ENCODE assay signal across 1 cellular context in genomic region chr11:119421941-119422504, GRCh38.
TF ChIP-seq lines count a peak whose summit lies in the region.

No MANE protein-coding gene starts in this region.

TF ChIP-seq in GM23338, 12 proteins besides CTCF, POLR2A, EP300 and RAD21 (continued from another document):
- TF ChIP-seq, protein P1, sequence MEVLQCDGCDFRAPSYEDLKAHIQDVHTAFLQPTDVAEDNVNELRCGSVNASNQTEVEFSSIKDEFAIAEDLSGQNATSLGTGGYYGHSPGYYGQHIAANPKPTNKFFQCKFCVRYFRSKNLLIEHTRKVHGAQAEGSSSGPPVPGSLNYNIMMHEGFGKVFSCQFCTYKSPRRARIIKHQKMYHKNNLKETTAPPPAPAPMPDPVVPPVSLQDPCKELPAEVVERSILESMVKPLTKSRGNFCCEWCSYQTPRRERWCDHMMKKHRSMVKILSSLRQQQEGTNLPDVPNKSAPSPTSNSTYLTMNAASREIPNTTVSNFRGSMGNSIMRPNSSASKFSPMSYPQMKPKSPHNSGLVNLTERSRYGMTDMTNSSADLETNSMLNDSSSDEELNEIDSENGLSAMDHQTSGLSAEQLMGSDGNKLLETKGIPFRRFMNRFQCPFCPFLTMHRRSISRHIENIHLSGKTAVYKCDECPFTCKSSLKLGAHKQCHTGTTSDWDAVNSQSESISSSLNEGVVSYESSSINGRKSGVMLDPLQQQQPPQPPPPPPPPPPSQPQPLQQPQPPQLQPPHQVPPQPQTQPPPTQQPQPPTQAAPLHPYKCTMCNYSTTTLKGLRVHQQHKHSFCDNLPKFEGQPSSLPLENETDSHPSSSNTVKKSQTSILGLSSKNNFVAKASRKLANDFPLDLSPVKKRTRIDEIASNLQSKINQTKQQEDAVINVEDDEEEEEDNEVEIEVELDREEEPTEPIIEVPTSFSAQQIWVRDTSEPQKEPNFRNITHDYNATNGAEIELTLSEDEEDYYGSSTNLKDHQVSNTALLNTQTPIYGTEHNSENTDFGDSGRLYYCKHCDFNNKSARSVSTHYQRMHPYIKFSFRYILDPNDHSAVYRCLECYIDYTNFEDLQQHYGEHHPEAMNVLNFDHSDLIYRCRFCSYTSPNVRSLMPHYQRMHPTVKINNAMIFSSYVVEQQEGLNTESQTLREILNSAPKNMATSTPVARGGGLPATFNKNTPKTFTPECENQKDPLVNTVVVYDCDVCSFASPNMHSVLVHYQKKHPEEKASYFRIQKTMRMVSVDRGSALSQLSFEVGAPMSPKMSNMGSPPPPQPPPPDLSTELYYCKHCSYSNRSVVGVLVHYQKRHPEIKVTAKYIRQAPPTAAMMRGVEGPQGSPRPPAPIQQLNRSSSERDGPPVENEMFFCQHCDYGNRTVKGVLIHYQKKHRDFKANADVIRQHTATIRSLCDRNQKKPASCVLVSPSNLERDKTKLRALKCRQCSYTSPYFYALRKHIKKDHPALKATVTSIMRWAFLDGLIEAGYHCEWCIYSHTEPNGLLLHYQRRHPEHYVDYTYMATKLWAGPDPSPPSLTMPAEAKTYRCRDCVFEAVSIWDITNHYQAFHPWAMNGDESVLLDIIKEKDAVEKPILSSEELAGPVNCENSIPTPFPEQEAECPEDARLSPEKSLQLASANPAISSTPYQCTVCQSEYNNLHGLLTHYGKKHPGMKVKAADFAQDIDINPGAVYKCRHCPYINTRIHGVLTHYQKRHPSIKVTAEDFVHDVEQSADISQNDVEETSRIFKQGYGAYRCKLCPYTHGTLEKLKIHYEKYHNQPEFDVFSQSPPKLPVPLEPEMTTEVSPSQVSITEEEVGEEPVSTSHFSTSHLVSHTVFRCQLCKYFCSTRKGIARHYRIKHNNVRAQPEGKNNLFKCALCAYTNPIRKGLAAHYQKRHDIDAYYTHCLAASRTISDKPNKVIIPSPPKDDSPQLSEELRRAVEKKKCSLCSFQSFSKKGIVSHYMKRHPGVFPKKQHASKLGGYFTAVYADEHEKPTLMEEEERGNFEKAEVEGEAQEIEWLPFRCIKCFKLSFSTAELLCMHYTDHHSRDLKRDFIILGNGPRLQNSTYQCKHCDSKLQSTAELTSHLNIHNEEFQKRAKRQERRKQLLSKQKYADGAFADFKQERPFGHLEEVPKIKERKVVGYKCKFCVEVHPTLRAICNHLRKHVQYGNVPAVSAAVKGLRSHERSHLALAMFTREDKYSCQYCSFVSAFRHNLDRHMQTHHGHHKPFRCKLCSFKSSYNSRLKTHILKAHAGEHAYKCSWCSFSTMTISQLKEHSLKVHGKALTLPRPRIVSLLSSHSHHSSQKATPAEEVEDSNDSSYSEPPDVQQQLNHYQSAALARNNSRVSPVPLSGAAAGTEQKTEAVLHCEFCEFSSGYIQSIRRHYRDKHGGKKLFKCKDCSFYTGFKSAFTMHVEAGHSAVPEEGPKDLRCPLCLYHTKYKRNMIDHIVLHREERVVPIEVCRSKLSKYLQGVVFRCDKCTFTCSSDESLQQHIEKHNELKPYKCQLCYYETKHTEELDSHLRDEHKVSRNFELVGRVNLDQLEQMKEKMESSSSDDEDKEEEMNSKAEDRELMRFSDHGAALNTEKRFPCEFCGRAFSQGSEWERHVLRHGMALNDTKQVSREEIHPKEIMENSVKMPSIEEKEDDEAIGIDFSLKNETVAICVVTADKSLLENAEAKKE (CRISPR knock-in tag; IDR thresholded peaks at IDR 0.05) = no peak
